Comparison of ENCODE assay signal across 20 cellular contexts in the genomic region with DNA sequence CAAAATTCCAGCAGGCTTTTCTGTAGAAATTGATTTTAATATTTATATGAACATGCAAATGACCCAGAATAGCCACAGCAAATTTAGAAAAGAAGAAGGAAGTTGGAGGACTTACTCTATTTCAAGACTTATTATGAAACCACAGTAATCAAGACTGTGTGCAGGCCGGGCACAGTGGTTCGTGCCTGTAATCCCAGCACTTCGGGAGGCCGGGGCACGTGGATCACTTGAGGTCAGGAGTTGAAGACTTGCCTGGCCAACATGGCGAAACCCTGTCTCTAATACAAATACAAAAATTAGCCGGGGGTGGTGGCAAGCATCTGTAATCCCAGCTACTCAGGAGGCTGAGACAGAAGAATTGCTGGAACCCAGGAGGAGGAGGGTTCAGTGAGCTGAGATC. TPM values are rescaled to one million over a fixed set of nuclear protein-coding genes. Genes with fewer than 3 reads are reported as not detected.
DNase-seq lines count a peak whose midpoint lies in the region; ATAC-seq and TF ChIP-seq lines count a peak whose summit lies in the region.
"Had no signal": no experiment of that assay in that cellular context is flagged by ENCODE, and none has a peak within 500 bp of the region (broad histone marks: within the 10 kb centered on the region; RNA-seq: fewer than 3 reads in every experiment).

No MANE protein-coding gene starts in this region.

- H3K9me3 ChIP-seq in left ventricle myocardium inferior (replicated peaks) (no peaks in the 10 kb centered on the region), upper lobe of left lung (no peaks in the 10 kb centered on the region)
- H3K9me3 ChIP-seq in CD8-positive, alpha-beta memory T cell (ENCODE audit: low read length): no peaks in the 10 kb centered on the region
- H3K9me3 ChIP-seq: ascending aorta had no signal

- H3K27ac ChIP-seq in left ventricle myocardium inferior (replicated peaks): peak overlapping the region; percentile 1
- H3K27ac ChIP-seq in upper lobe of left lung: peak overlapping the region in 1 of 4 donors; percentile 1
- no peak overlapping the region for H3K27ac ChIP-seq in CD8-positive, alpha-beta memory T cell (ENCODE audit: low read depth, low read length)
- H3K27ac ChIP-seq: 22Rv1, ascending aorta, C4-2B, parathyroid adenoma had no signal

- H3K27me3 Mint-ChIP-seq in CD8-positive, alpha-beta memory T cell: peaks cover 7% of the 10 kb centered on the region in 2 donors

- no peaks in the 10 kb centered on the region for H3K9me3 Mint-ChIP-seq in CD8-positive, alpha-beta memory T cell

- POLR2A ChIA-PET in CD8-positive, alpha-beta memory T cell (lab: Charles Lee): interaction anchor here (1.7 kb wide), 1 partner anchor 21 kb away, joined by 8 read pairs; no protein-coding TSS in a partner anchor

- no peaks in the 10 kb centered on the region for H3K36me3 ChIP-seq in left ventricle myocardium inferior
- H3K36me3 ChIP-seq in upper lobe of left lung: no peaks in the 10 kb centered on the region
- H3K36me3 ChIP-seq in CD8-positive, alpha-beta memory T cell (ENCODE audit: insufficient read depth, low read length): no peaks in the 10 kb centered on the region
- H3K36me3 ChIP-seq: ascending aorta had no signal

- 39 to 40% methylated on average over 7 of the region's 7 CpGs for WGBS in upper lobe of left lung, 2 donors

- TF ChIP-seq EP300 in upper lobe of left lung (IDR thresholded peaks at IDR 0.05): no peak

- no peaks in the 10 kb centered on the region for H3K27me3 ChIP-seq in left ventricle myocardium inferior (ENCODE audit: low read depth)
- no peaks in the 10 kb centered on the region for H3K27me3 ChIP-seq in upper lobe of left lung
- H3K27me3 ChIP-seq in CD8-positive, alpha-beta memory T cell (ENCODE audit: insufficient read depth, low read length, poor library complexity, severe bottlenecking): no peaks in the 10 kb centered on the region
- H3K27me3 ChIP-seq: ascending aorta had no signal

- TF ChIP-seq CTCF in left ventricle myocardium inferior (IDR thresholded peaks at IDR 0.05; ENCODE audit: borderline replicate concordance): no peak
- no peak for TF ChIP-seq CTCF in upper lobe of left lung (IDR thresholded peaks at IDR 0.05)

- H3K4me3 ChIP-seq in left ventricle myocardium inferior (no peak overlapping the region), upper lobe of left lung (no peak overlapping the region)
- no peak overlapping the region for H3K4me3 ChIP-seq in CD8-positive, alpha-beta memory T cell (ENCODE audit: low read length)
- H3K4me3 ChIP-seq: ascending aorta had no signal

- CTCF ChIA-PET in CD8-positive, alpha-beta memory T cell (lab: Charles Lee): interaction anchor here (1.5 to 1.6 kb wide), 2 partner anchors 53 to 89 kb away, joined by 5 read pairs; no protein-coding TSS in a partner anchor

- no peak for TF ChIP-seq POLR2A in upper lobe of left lung (IDR thresholded peaks at IDR 0.05)

- DNase-seq in SIG-M5 treated with dmso at 0.1 percent for 504 hours (lab: John Stamatoyannopoulos, UW; ENCODE audit: unreplicated experiment) (peak; percentile 78), SIG-M5 (lab: John Stamatoyannopoulos, UW) (no peak), SKM-1 treated with dmso at 0.1 percent for 144 hours (lab: John Stamatoyannopoulos, UW; ENCODE audit: unreplicated experiment) (peak; percentile 91), left ventricle myocardium inferior (no peak), upper lobe of left lung (peak in 1 of 2 donors; percentile 91), D341Med (ENCODE audit: low spot score) (no peak)
- no peak for DNase-seq in CD8-positive, alpha-beta memory T cell
- DNase-seq: DMS79, NCI-H2029, NCI-H524 treated with DMSO at 0.1 percent for 48 hours, T-helper 1 cell had no signal

- no peak overlapping the region for H3K27ac Mint-ChIP-seq in CD8-positive, alpha-beta memory T cell

- H3K4me1 ChIP-seq in left ventricle myocardium inferior (peaks cover 7% of the 10 kb centered on the region), upper lobe of left lung (peaks cover 12 to 27% (median 25%) of the 10 kb centered on the region in 4 donors)
- H3K4me1 ChIP-seq in CD8-positive, alpha-beta memory T cell (ENCODE audit: insufficient read depth, low read length): peaks cover 15% of the 10 kb centered on the region
- H3K4me1 ChIP-seq: ascending aorta had no signal

- intact Hi-C loops in left ventricle myocardium inferior (cut with micrococcal nuclease): no loop called here

- peaks cover 0 to 3% (median 0%) of the 10 kb centered on the region in 3 donors for H3K36me3 Mint-ChIP-seq in CD8-positive, alpha-beta memory T cell

- H3K4me3 Mint-ChIP-seq in CD8-positive, alpha-beta memory T cell: no peak overlapping the region

- peaks cover 24 to 25% (median 24%) of the 10 kb centered on the region in 3 donors for H3K4me1 Mint-ChIP-seq in CD8-positive, alpha-beta memory T cell

- peak; percentile 57 to 61 for ATAC-seq in upper lobe of left lung (ENCODE audit: low FRiP score in 2 of 2)
- ATAC-seq in GM19351 (IDR thresholded peaks at IDR 0.05; ENCODE audit: unreplicated experiment): no peak
- ATAC-seq: Panc1 had no signal

RNA-seq across cellular contexts. Expression of a gene that starts 6.0 kb away (rescaled TPM):
- total RNA-seq in left ventricle myocardium inferior (0.27 TPM), upper lobe of left lung (1 to 10 TPM in 3 of 6 donors, under 1 TPM in 2, not detected in 1; 0.22 to 9.0 (median 2.1) TPM)
- total RNA-seq in CD8-positive, alpha-beta memory T cell: not detected
- not detected for polyA plus RNA-seq in CD8-positive, alpha-beta memory T cell
- total RNA-seq: ascending aorta, H1, left lobe of liver, myocyte had no signal
- polyA plus RNA-seq: H1 had no signal

RNA-seq across cellular contexts. Expression of a gene that starts 48.2 kb away (rescaled TPM):
- total RNA-seq in left ventricle myocardium inferior (not detected), upper lobe of left lung (under 1 TPM in 1 of 6 donors, not detected in 5; 0.61 TPM)
- not detected for total RNA-seq in CD8-positive, alpha-beta memory T cell
- polyA plus RNA-seq in CD8-positive, alpha-beta memory T cell: not detected
- total RNA-seq: ascending aorta, left lobe of liver, myocyte had no signal

Comparison
In these comparisons a context has a peak if more than half of its experiments do, and no peak if none do; other contexts are left out.
1. DNase-seq: peak in SIG-M5 treated with dmso at 0.1 percent for 504 hours (single experiment) and SKM-1 treated with dmso at 0.1 percent for 144 hours (single experiment); none in SIG-M5 (single experiment), left ventricle myocardium inferior (single experiment), D341Med (single experiment) and CD8-positive, alpha-beta memory T cell (0 of 5).